Comparison of ENCODE assay signal across 10 cellular contexts in genomic region chr14:73725116-73726024, GRCh38. TPM values are rescaled to one million over a fixed set of nuclear protein-coding genes. Genes with fewer than 3 reads are reported as not detected.
DNase-seq lines count a peak whose midpoint lies in the region; ATAC-seq and TF ChIP-seq lines count a peak whose summit lies in the region.
"Had no signal": no experiment of that assay in that cellular context is flagged by ENCODE, and none has a peak within 500 bp of the region (broad histone marks: within the 10 kb centered on the region; RNA-seq: fewer than 3 reads in every experiment).

No MANE protein-coding gene starts in this region.

- H3K9me3 Mint-ChIP-seq in activated T-cell treated with anti-CD3 and anti-CD28 coated beads, Interleukin-2, amount 50 U/mL, for 24 hours = no peaks in the 10 kb centered on the region
- H3K9me3 Mint-ChIP-seq in activated naive CD8-positive, alpha-beta T cell treated with anti-CD3 and anti-CD28 coated beads, Interleukin-2, amount 10 ng/mL, durations not matched to agents 7 days and 5 days = no peaks in the 10 kb centered on the region
- H3K9me3 Mint-ChIP-seq: activated T-cell treated with anti-CD3 and anti-CD28 coated beads, Interleukin-2, amount 50 U/mL, for 4 hours had no signal

- H3K36me3 ChIP-seq in lung (ENCODE audit: control insufficient read depth in 2 of 2, insufficient read depth in 2 of 2, low read length in 2 of 2) (peaks cover 5 to 67% of the 10 kb centered on the region in 2 donors), tibial artery (peaks cover 55 to 79% (median 62%) of the 10 kb centered on the region in 3 donors)

- no peaks in the 10 kb centered on the region for H3K27me3 ChIP-seq in lung (ENCODE audit: control insufficient read depth, insufficient read depth)
- no peaks in the 10 kb centered on the region for H3K27me3 ChIP-seq in tibial artery

- no peak for ATAC-seq in activated naive CD8-positive, alpha-beta T cell treated with anti-CD3 and anti-CD28 coated beads, Interleukin-2, amount 10 ng/mL, durations not matched to agents 7 days and 5 days (ENCODE audit: low read depth)
- ATAC-seq in lung (ENCODE audit: insufficient read depth, low FRiP score) (no peak), HG02970 (IDR thresholded peaks at IDR 0.05; ENCODE audit: low FRiP score, unreplicated experiment) (no peak), HG03139 (IDR thresholded peaks at IDR 0.05; ENCODE audit: unreplicated experiment) (no peak)

- H3K4me1 Mint-ChIP-seq in activated T-cell treated with anti-CD3 and anti-CD28 coated beads, Interleukin-2, amount 50 U/mL, for 24 hours (ENCODE audit: low read depth) = peaks cover 54% of the 10 kb centered on the region
- peaks cover 17% of the 10 kb centered on the region for H3K4me1 Mint-ChIP-seq in activated naive CD8-positive, alpha-beta T cell treated with anti-CD3 and anti-CD28 coated beads, Interleukin-2, amount 10 ng/mL, durations not matched to agents 7 days and 5 days

- H3K4me1 ChIP-seq in lung (ENCODE audit: control insufficient read depth in 2 of 2, insufficient read depth in 2 of 2, low read length in 2 of 2) (peaks cover 5 to 6% of the 10 kb centered on the region in 2 donors), tibial artery (peaks cover 0 to 56% (median 49%) of the 10 kb centered on the region in 4 donors)

- H3K27ac ChIP-seq in lung (ENCODE audit: low read depth in 1 of 2, low read length in 1 of 2) (peak overlapping the region; percentile 78 to 82), tibial artery (peak overlapping the region; percentile 71 to 84)

- POLR2A ChIA-PET in activated naive CD8-positive, alpha-beta T cell treated with anti-CD3 and anti-CD28 coated beads, Interleukin-2, amount 10 ng/mL, durations not matched to agents 7 days and 5 days (lab: Charles Lee) = interaction anchor here (0.7 kb wide), 1 partner anchor 21 kb away, joined by 3 read pairs; no protein-coding TSS in a partner anchor

- H3K4me3 ChIP-seq in lung (no peak overlapping the region), tibial artery (no peak overlapping the region)

- no peak overlapping the region for H3K4me3 Mint-ChIP-seq in activated T-cell treated with anti-CD3 and anti-CD28 coated beads, Interleukin-2, amount 50 U/mL, for 24 hours
- H3K4me3 Mint-ChIP-seq in activated naive CD8-positive, alpha-beta T cell treated with anti-CD3 and anti-CD28 coated beads, Interleukin-2, amount 10 ng/mL, durations not matched to agents 7 days and 5 days = no peak overlapping the region
- H3K4me3 Mint-ChIP-seq: activated T-cell treated with anti-CD3 and anti-CD28 coated beads, Interleukin-2, amount 50 U/mL, for 4 hours had no signal

- peaks cover 99% of the 10 kb centered on the region for H3K36me3 Mint-ChIP-seq in activated T-cell treated with anti-CD3 and anti-CD28 coated beads, Interleukin-2, amount 50 U/mL, for 24 hours (ENCODE audit: low read depth)
- peaks cover 34% of the 10 kb centered on the region for H3K36me3 Mint-ChIP-seq in activated naive CD8-positive, alpha-beta T cell treated with anti-CD3 and anti-CD28 coated beads, Interleukin-2, amount 10 ng/mL, durations not matched to agents 7 days and 5 days

- TF ChIP-seq CTCF in lung (IDR thresholded peaks at IDR 0.05; ENCODE audit: control extremely low read depth, extremely low read depth) = no peak
- no peak for TF ChIP-seq CTCF in tibial artery (IDR thresholded peaks at IDR 0.05)

- DNase-seq in activated T-cell treated with anti-CD3 and anti-CD28 coated beads, Interleukin-2, amount 50 U/mL, for 24 hours = no peak
- no peak for DNase-seq in activated T-cell treated with anti-CD3 and anti-CD28 coated beads for 4 hours
- no peak for DNase-seq in activated naive CD8-positive, alpha-beta T cell treated with anti-CD3 and anti-CD28 coated beads, Interleukin-2, amount 10 ng/mL, durations not matched to agents 7 days and 5 days
- no peak for DNase-seq in lung (ENCODE audit: low spot score)
- peak in 1 of 2 donors; percentile 71 for DNase-seq in tibial artery
- no peak for DNase-seq in cortex of kidney (lab: John Stamatoyannopoulos, UW)
- DNase-seq: activated T-cell treated with anti-CD3 and anti-CD28 coated beads, Interleukin-2, amount 50 U/mL, for 4 hours; NCI-H1694 had no signal

- 75 to 82% methylated on average over 8 of the region's 8 CpGs for WGBS in lung, 2 donors

- no peaks in the 10 kb centered on the region for H3K27me3 Mint-ChIP-seq in activated T-cell treated with anti-CD3 and anti-CD28 coated beads, Interleukin-2, amount 50 U/mL, for 24 hours
- H3K27me3 Mint-ChIP-seq in activated naive CD8-positive, alpha-beta T cell treated with anti-CD3 and anti-CD28 coated beads, Interleukin-2, amount 10 ng/mL, durations not matched to agents 7 days and 5 days = no peaks in the 10 kb centered on the region

- H3K9me3 ChIP-seq in lung (ENCODE audit: control insufficient read depth in 2 of 2, insufficient read depth in 1 of 2, low read length in 1 of 2) = no peaks in the 10 kb centered on the region
- no peaks in the 10 kb centered on the region for H3K9me3 ChIP-seq in tibial artery

- peak overlapping the region; percentile 87 for H3K27ac Mint-ChIP-seq in activated T-cell treated with anti-CD3 and anti-CD28 coated beads, Interleukin-2, amount 50 U/mL, for 24 hours
- H3K27ac Mint-ChIP-seq in activated naive CD8-positive, alpha-beta T cell treated with anti-CD3 and anti-CD28 coated beads, Interleukin-2, amount 10 ng/mL, durations not matched to agents 7 days and 5 days = peak overlapping the region; percentile 65

- intact Hi-C loops in tibial artery (cut with DNase I; ENCODE audit: low total_unique reads) = no loop called here

RNA-seq across cellular contexts. Expression of gene PNMA1, which starts 11.2 kb away (rescaled TPM):
- 10 to 100 TPM; 32.1 to 34.9 TPM for total RNA-seq in activated naive CD8-positive, alpha-beta T cell treated with anti-CD3 and anti-CD28 coated beads, Interleukin-2, amount 10 ng/mL, durations not matched to agents 7 days and 5 days
- 10 to 100 TPM; 31.9 to 34.1 TPM for total RNA-seq in lung
- polyA plus RNA-seq in lung = 10 to 100 TPM; 11.0 to 19.6 TPM
